In the genomic region with DNA sequence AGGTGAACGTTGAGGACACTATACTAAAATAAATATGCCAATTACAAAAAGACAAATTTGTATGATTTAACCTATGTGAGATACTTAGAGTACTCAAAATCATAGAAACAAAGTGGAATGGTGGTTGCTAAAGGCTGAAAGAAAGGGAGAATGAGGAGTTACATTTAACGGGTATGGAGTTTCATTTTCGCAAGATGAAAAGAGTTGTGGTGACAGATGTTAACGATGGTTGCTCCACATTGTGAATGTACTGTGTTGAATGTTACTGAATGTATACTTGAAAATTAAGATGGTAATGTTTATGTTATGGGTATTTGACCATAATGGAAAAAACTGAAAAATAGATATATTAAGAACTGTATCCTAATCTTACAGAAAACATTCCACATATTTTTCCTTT, we compare ENCODE assay signal across 27 cellular contexts.
"Had no signal": no experiment of that assay in that cellular context is flagged by ENCODE, and none has a peak within 500 bp of the region (broad histone marks: within the 10 kb centered on the region; RNA-seq: fewer than 3 reads in every experiment).

No MANE protein-coding gene starts in this region.

- H3K9me3 ChIP-seq: left lung, lower lobe of right lung, pancreas, prostate gland, stomach, testis, thyroid gland, upper lobe of right lung, uterus had no signal

- H3K36me3 ChIP-seq: left lung, lower lobe of right lung, pancreas, prostate gland, stomach, thyroid gland, upper lobe of right lung, uterus had no signal

- ATAC-seq: left colon; left lung; lower lobe of right lung; naive thymus-derived CD8-positive, alpha-beta T cell; pancreas; right cardiac atrium; sciatic nerve; stimulated activated naive B cell treated with anti-CD40 and anti-IgM and Interleukin-4, amounts not matched to agents 10 μg/mL and 1 μg/mL and 100 μg/mL, for 72 hours; stimulated activated naive CD8-positive, alpha-beta T cell treated with anti-CD3 and anti-CD28 coated beads, Interleukin-15, Interleukin-2, amounts not matched to agents 100 U/mL and 50 U/mL, for 24 hours; upper lobe of right lung had no signal

- H3K27ac ChIP-seq: left lung, lower lobe of right lung, pancreas, prostate gland, stomach, testis, thyroid gland, upper lobe of right lung, uterus had no signal

- H3K27me3 ChIP-seq: left lung, pancreas, stomach, testis, thyroid gland, upper lobe of right lung, uterus had no signal

- H3K4me1 ChIP-seq: pancreas, prostate gland, testis, uterus had no signal

- H3K4me3 ChIP-seq: left lung, lower lobe of right lung, pancreas, prostate gland, skin epidermis, stomach, testis, thyroid gland, upper lobe of right lung, uterus had no signal

- DNase-seq: kidney; left colon; left lung; lower lobe of right lung; mammary epithelial cell; mesenchymal stem cell; naive thymus-derived CD8-positive, alpha-beta T cell; nucleus accumbens; pancreas; posterior cingulate gyrus; retina; right cardiac atrium; stimulated activated CD4-positive, alpha-beta T cell treated with anti-CD3 and anti-CD28 coated beads, Interleukin-12 subunit alpha, Interleukin-12 subunit beta, amount 100 ng/mL, for 4 hours; stimulated activated CD4-positive, alpha-beta T cell treated with anti-CD3 and anti-CD28 coated beads, Interleukin-15, amount 100 ng/mL, for 24 hours; stimulated activated CD4-positive, alpha-beta T cell treated with anti-CD3 and anti-CD28 coated beads, Interleukin-2, amount 100 ng/mL, for 24 hours; stimulated activated CD4-positive, alpha-beta T cell treated with anti-CD3 and anti-CD28 coated beads, Interleukin-4, amount 100 ng/mL, for 1 hour; stimulated activated naive B cell treated with anti-CD40 and anti-IgM and Interleukin-4, amounts not matched to agents 10 μg/mL and 1 μg/mL and 100 μg/mL, for 72 hours; stimulated activated naive CD8-positive, alpha-beta T cell treated with anti-CD3 and anti-CD28 coated beads, Interleukin-15, Interleukin-2, amounts not matched to agents 100 U/mL and 50 U/mL, for 24 hours; stomach; testis; thyroid gland; trophoblast cell; upper lobe of right lung; uterus had no signal
